9 cellular contexts compared by ENCODE assay signal in the genomic region with DNA sequence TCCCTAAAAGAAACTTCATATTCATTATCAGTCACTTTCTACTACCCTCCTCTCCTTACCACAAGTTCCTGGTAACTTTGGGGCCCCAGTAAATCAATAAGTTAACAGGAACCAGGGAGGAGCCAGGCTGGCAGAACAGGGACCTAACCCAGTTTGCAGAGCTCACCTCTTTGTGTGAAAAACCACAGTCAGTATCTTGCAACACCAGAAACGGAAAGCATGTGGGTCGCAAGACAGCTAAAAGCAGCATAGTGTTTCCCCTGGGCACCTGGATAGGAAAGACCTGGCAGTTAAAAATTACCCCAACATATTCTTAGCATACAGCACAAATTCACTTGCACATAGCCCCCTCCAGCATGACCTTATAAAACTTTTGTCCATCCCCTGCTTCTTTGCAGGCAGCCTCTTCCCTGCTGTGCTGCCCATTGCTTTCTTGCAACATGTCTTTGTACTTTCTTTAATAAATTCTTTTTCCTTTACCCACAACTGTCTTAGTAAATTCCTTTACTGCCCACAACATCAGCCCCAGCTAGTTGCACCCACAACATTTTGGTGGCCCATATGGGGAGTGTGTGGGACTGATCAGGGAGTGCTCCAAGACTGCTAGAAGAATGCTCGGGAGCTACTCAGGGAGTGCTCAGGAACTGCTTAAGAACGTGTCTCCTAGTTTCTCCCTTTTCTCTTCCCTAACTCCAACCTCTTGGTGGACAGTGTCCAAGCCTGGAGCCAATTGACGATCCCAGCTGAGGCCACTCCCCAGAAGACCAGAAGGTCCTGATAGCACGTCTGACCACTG.
DNase-seq lines count a peak whose midpoint lies in the region; ATAC-seq, FAIRE-seq and TF ChIP-seq lines count a peak whose summit lies in the region.
"Had no signal": no experiment of that assay in that cellular context is flagged by ENCODE, and none has a peak within 500 bp of the region (broad histone marks: within the 10 kb centered on the region; RNA-seq: fewer than 3 reads in every experiment).

No MANE protein-coding gene starts in this region.

- peak; percentile 97 for DNase-seq in NB4 (ENCODE audit: low read depth)
- DNase-seq in GM03348 (ENCODE audit: low spot score): no peak
- no peak for DNase-seq in right cardiac atrium
- no peak for DNase-seq in pancreas

- H3K27me3 Mint-ChIP-seq in dendritic cell treated with granulocyte-macrophage colony-stimulating factor and Interleukin-4, amounts not matched to agents 40 ng/mL and 50 ng/mL, for 4 days: peaks cover 1% of the 10 kb centered on the region

- no peak overlapping the region for H3K27ac ChIP-seq in right cardiac atrium (ENCODE audit: low read length)
- H3K27ac ChIP-seq in pancreas: no peak overlapping the region

- no peak overlapping the region for H3K4me3 Mint-ChIP-seq in dendritic cell treated with granulocyte-macrophage colony-stimulating factor and Interleukin-4, amounts not matched to agents 40 ng/mL and 50 ng/mL, for 4 days

- no peaks in the 10 kb centered on the region for H3K36me3 ChIP-seq in pancreas

- TF ChIP-seq CTCF in NB4 (IDR thresholded peaks at IDR 0.05; ENCODE audit: low read depth, low read length): no peak
- TF ChIP-seq CTCF in pancreas (IDR thresholded peaks at IDR 0.05): no peak

- H3K4me1 ChIP-seq in right cardiac atrium (ENCODE audit: control insufficient read depth, insufficient read depth, low read length) (no peaks in the 10 kb centered on the region), pancreas (no peaks in the 10 kb centered on the region)

- H3K36me3 Mint-ChIP-seq in dendritic cell treated with granulocyte-macrophage colony-stimulating factor and Interleukin-4, amounts not matched to agents 40 ng/mL and 50 ng/mL, for 4 days (ENCODE audit: low read depth): no peaks in the 10 kb centered on the region

- H3K4me3 ChIP-seq in NB4 (ENCODE audit: low read depth, low read length): peak overlapping the region; percentile 17
- no peak overlapping the region for H3K4me3 ChIP-seq in right cardiac atrium (ENCODE audit: low read length)
- no peak overlapping the region for H3K4me3 ChIP-seq in pancreas

- H3K4me1 Mint-ChIP-seq in dendritic cell treated with granulocyte-macrophage colony-stimulating factor and Interleukin-4, amounts not matched to agents 40 ng/mL and 50 ng/mL, for 4 days (ENCODE audit: low read depth): peaks cover 16% of the 10 kb centered on the region

- no peaks in the 10 kb centered on the region for H3K27me3 ChIP-seq in right cardiac atrium (ENCODE audit: control insufficient read depth, insufficient read depth)
- no peaks in the 10 kb centered on the region for H3K27me3 ChIP-seq in pancreas

- FAIRE-seq in pancreas (lab: Jason Lieb, UNC): no peak
- FAIRE-seq: H1 had no signal

- H3K9me3 ChIP-seq in right cardiac atrium (ENCODE audit: control insufficient read depth, low read length) (no peaks in the 10 kb centered on the region), pancreas (no peaks in the 10 kb centered on the region)

- peak overlapping the region; percentile 34 for H3K27ac Mint-ChIP-seq in dendritic cell treated with granulocyte-macrophage colony-stimulating factor and Interleukin-4, amounts not matched to agents 40 ng/mL and 50 ng/mL, for 4 days

- ATAC-seq in GM18508 (IDR thresholded peaks at IDR 0.05; ENCODE audit: insufficient read depth, unreplicated experiment) (peak; percentile 81), HG02571 (IDR thresholded peaks at IDR 0.05; ENCODE audit: unreplicated experiment) (peak; percentile 81), GM21360 (IDR thresholded peaks at IDR 0.05; ENCODE audit: unreplicated experiment) (no peak), right cardiac atrium (no peak), pancreas (no peak)

- TF ChIP-seq POLR2A in NB4 (IDR thresholded peaks at IDR 0.05; ENCODE audit: extremely low read depth, insufficient read length): no peak

- H3K9me3 Mint-ChIP-seq in dendritic cell treated with granulocyte-macrophage colony-stimulating factor and Interleukin-4, amounts not matched to agents 40 ng/mL and 50 ng/mL, for 4 days: no peaks in the 10 kb centered on the region

- intact Hi-C loops in dendritic cell treated with granulocyte-macrophage colony-stimulating factor and Interleukin-4, amounts not matched to agents 40 ng/mL and 50 ng/mL, for 4 days (cut with micrococcal nuclease): no loop called here
- intact Hi-C loops in right cardiac atrium (cut with DNase I) (no loop called here), pancreas (cut with DNase I) (no loop called here)

- WGBS in right cardiac atrium: 56% methylated on average over 6 of the region's 6 CpGs
- 52 to 60% methylated on average over 6 of the region's 6 CpGs for WGBS in pancreas, 2 donors

Comparison
In these comparisons a context has a peak if more than half of its experiments do, and no peak if none do; other contexts are left out.
1. ATAC-seq: peak in GM18508 (single experiment) and HG02571 (single experiment); none in GM21360 (single experiment), right cardiac atrium (0 of 2) and pancreas (0 of 4).